Comparison of ENCODE assay signal across 23 cellular contexts in the genomic region with DNA sequence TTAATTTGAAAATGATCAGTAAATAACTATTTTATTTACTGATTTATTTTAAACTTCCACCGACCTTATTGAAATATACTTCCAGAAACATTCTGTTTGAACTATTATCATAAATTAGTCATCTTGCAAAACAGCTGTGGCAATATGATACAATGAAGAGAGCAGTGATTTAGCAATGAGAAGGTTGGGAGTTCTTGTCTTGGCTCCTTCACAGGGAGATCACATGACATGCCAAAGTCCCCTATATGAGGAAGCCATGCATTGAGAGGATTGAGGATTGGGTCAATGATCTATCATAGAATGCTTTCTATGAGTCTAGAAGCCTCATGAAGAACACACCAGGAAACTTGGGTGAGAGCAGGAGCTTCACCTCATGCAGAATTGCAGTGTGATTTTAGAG.
"Had no signal": no experiment of that assay in that cellular context is flagged by ENCODE, and none has a peak within 500 bp of the region (broad histone marks: within the 10 kb centered on the region; RNA-seq: fewer than 3 reads in every experiment).

No MANE protein-coding gene starts in this region.

- DNase-seq: activated CD4-positive, alpha-beta memory T cell treated with anti-CD3 and anti-CD28 coated beads, Interleukin-2, amount 10 ng/mL, durations not matched to agents 7 days and 5 days; activated CD4-positive, alpha-beta T cell treated with anti-CD3 and anti-CD28 coated beads for 1 hour; activated CD4-positive, alpha-beta T cell treated with anti-CD3 and anti-CD28 coated beads, Interleukin-2, amount 10 ng/mL, durations not matched to agents 7 days and 5 days; activated naive CD8-positive, alpha-beta T cell treated with anti-CD3 and anti-CD28 coated beads, Interleukin-2, amount 50 U/mL, for 24 hours; activated T-cell treated with anti-CD3 and anti-CD28 coated beads, Interleukin-2, amount 50 U/mL, for 48 hours; caudate nucleus; endodermal cell; esophagus squamous epithelium; left ventricle myocardium superior; naive B cell; ovary; psoas muscle; sigmoid colon; stimulated activated CD4-positive, alpha-beta T cell treated with anti-CD3 and anti-CD28 coated beads, Interleukin-15, amount 100 ng/mL, for 24 hours; stimulated activated CD4-positive, alpha-beta T cell treated with anti-CD3 and anti-CD28 coated beads, Interleukin-2, amount 100 ng/mL, for 24 hours; stimulated activated naive B cell treated with anti-CD40 and anti-IgM and Interleukin-4, amounts not matched to agents 10 μg/mL and 1 μg/mL and 100 μg/mL, for 72 hours; stomach; T-helper 2 cell; thyroid gland; upper lobe of right lung had no signal

- H3K27ac ChIP-seq: esophagus squamous epithelium, ovary, sigmoid colon, stomach, thyroid gland, upper lobe of right lung had no signal

- ATAC-seq: activated naive CD8-positive, alpha-beta T cell treated with anti-CD3 and anti-CD28 coated beads, Interleukin-2, amount 50 U/mL, for 24 hours; left ventricle myocardium superior; psoas muscle; stimulated activated naive B cell treated with anti-CD40 and anti-IgM and Interleukin-4, amounts not matched to agents 10 μg/mL and 1 μg/mL and 100 μg/mL, for 72 hours; upper lobe of right lung; WTC11 had no signal

- H3K27me3 ChIP-seq: esophagus squamous epithelium, ovary, sigmoid colon, stomach, thyroid gland, upper lobe of right lung had no signal

- H3K4me3 ChIP-seq: esophagus squamous epithelium, ovary, psoas muscle, sigmoid colon, stomach, thyroid gland, upper lobe of right lung had no signal

- FAIRE-seq: frontal cortex, islet of Langerhans had no signal

- H3K4me1 ChIP-seq: esophagus squamous epithelium, psoas muscle, sigmoid colon, stomach, thyroid gland, upper lobe of right lung had no signal

- H3K9me3 ChIP-seq: ovary, thyroid gland, upper lobe of right lung had no signal

- H3K36me3 ChIP-seq: ovary, sigmoid colon, thyroid gland, upper lobe of right lung had no signal
